ENCODE assay signal across 16 cellular contexts in genomic region chr20:49501917-49502316, GRCh38. TPM values are rescaled to one million over a fixed set of nuclear protein-coding genes. Genes with fewer than 3 reads are reported as not detected.
DNase-seq lines count a peak whose midpoint lies in the region; ATAC-seq, FAIRE-seq and TF ChIP-seq lines count a peak whose summit lies in the region.
"Had no signal": no experiment of that assay in that cellular context is flagged by ENCODE, and none has a peak within 500 bp of the region (broad histone marks: within the 10 kb centered on the region; RNA-seq: fewer than 3 reads in every experiment).

No MANE protein-coding gene starts in this region.

- DNase-seq in Right ventricle myocardium inferior (ENCODE audit: missing footprints) (no peak), left ventricle myocardium inferior (no peak), Panc1 (ENCODE audit: low read depth, low spot score) (no peak), epithelial cell of esophagus (ENCODE audit: low read depth) (peak; percentile 4), urothelium cell line (ENCODE audit: low spot score) (peak; percentile 44), esophagus squamous epithelium (lab: John Stamatoyannopoulos, UW) (no peak), HK-2 (ENCODE audit: unreplicated experiment) (no peak), esophagus muscularis mucosa (ENCODE audit: extremely low spot score) (no peak)
- DNase-seq: activated T-cell treated with anti-CD3 and anti-CD28 coated beads, Interleukin-2, amount 50 U/mL, for 48 hours; natural killer cell; Peyer's patch; WERI-Rb-1 had no signal

- intact Hi-C loops in Right ventricle myocardium inferior (cut with DNase I) (no loop called here), left ventricle myocardium inferior (cut with micrococcal nuclease) (no loop called here), Panc1 (cut with micrococcal nuclease; ENCODE audit: unreplicated experiment) (no loop called here), esophagus squamous epithelium (cut with DNase I) (no loop called here), esophagus muscularis mucosa (cut with DNase I) (no loop called here)

- no peak for TF ChIP-seq EP300 in esophagus muscularis mucosa (IDR thresholded peaks at IDR 0.05)

- TF ChIP-seq POLR2A in esophagus squamous epithelium (IDR thresholded peaks at IDR 0.05), result no peak
- TF ChIP-seq POLR2A in esophagus muscularis mucosa (IDR thresholded peaks at IDR 0.05; ENCODE audit: low read depth), result no peak

- no peaks in the 10 kb centered on the region for H3K36me3 ChIP-seq in left ventricle myocardium inferior
- H3K36me3 ChIP-seq in Panc1 (ENCODE audit: control insufficient read depth, insufficient read depth, low read length), result no peaks in the 10 kb centered on the region
- H3K36me3 ChIP-seq in esophagus squamous epithelium, result peaks cover 0 to 3% (median 0%) of the 10 kb centered on the region in 3 donors
- H3K36me3 ChIP-seq in esophagus muscularis mucosa, result peaks cover 0 to 7% (median under 1%) of the 10 kb centered on the region in 4 donors
- H3K36me3 ChIP-seq: breast epithelium, Peyer's patch, WERI-Rb-1 had no signal

- BruUV-seq in Panc1 (replicated peaks; lab: Mats Ljungman, UMichigan), result no TSS peak

- in situ Hi-C loops in Panc1 (cut with HindIII; ENCODE audit: low pct_unique_long_range_greater_than_20kb, low sequenced_read_pairs), result no loop called here

- 43 to 91% methylated on average over 2 to 3 of the region's 3 CpGs for WGBS in esophagus squamous epithelium, 2 donors
- 60% methylated on average over 3 of the region's 3 CpGs for WGBS in esophagus muscularis mucosa

- ATAC-seq in Right ventricle myocardium inferior, result peak; percentile 39
- peak; percentile 71; the same call in 1 of the 2 replicates for ATAC-seq in Panc1
- ATAC-seq: esophagus mucosa, natural killer cell had no signal

- no peak overlapping the region for H3K27ac ChIP-seq in left ventricle myocardium inferior (replicated peaks)
- no peak overlapping the region for H3K27ac ChIP-seq in Panc1 (ENCODE audit: low read length)
- H3K27ac ChIP-seq in esophagus squamous epithelium, result no peak overlapping the region
- no peak overlapping the region for H3K27ac ChIP-seq in esophagus muscularis mucosa (replicated peaks in 1 of 4)
- H3K27ac ChIP-seq: breast epithelium, Peyer's patch, WERI-Rb-1 had no signal

- POLR2A ChIA-PET in Panc1 (lab: Charles Lee), result interaction anchor here (0.6 kb wide), 1 partner anchor 133 kb away, joined by 12 read pairs; no protein-coding TSS in a partner anchor

- H3K4me1 ChIP-seq in left ventricle myocardium inferior (no peaks in the 10 kb centered on the region), Panc1 (ENCODE audit: control insufficient read depth, insufficient read depth, low read length) (no peaks in the 10 kb centered on the region), esophagus squamous epithelium (no peaks in the 10 kb centered on the region), esophagus muscularis mucosa (peaks cover 0 to 4% (median 2%) of the 10 kb centered on the region in 4 donors)
- H3K4me1 ChIP-seq: breast epithelium, Peyer's patch had no signal

- peaks cover 32% of the 10 kb centered on the region for H3K27me3 ChIP-seq in left ventricle myocardium inferior (ENCODE audit: low read depth)
- H3K27me3 ChIP-seq in Panc1 (ENCODE audit: control insufficient read depth, insufficient read depth, low read length), result no peaks in the 10 kb centered on the region
- peaks cover 0 to 40% (median 0%) of the 10 kb centered on the region in 4 donors for H3K27me3 ChIP-seq in esophagus squamous epithelium
- no peaks in the 10 kb centered on the region for H3K27me3 ChIP-seq in esophagus muscularis mucosa
- H3K27me3 ChIP-seq: Peyer's patch had no signal

- CTCF ChIA-PET in Panc1 (lab: Charles Lee), result interaction anchor here (0.5 kb wide), 1 partner anchor 217 kb away, joined by 3 read pairs; no protein-coding TSS in a partner anchor

- H3K9me3 ChIP-seq in left ventricle myocardium inferior (replicated peaks) (no peaks in the 10 kb centered on the region), Panc1 (ENCODE audit: control insufficient read depth, insufficient read depth, low read depth, low read length) (no peaks in the 10 kb centered on the region), esophagus squamous epithelium (no peaks in the 10 kb centered on the region), esophagus muscularis mucosa (no peaks in the 10 kb centered on the region)
- H3K9me3 ChIP-seq: breast epithelium, Peyer's patch had no signal

- TF ChIP-seq CTCF in left ventricle myocardium inferior (IDR thresholded peaks at IDR 0.05; ENCODE audit: borderline replicate concordance), result no peak
- TF ChIP-seq CTCF in Panc1 (IDR thresholded peaks at IDR 0.05), result no peak
- no peak for TF ChIP-seq CTCF in epithelial cell of esophagus (IDR thresholded peaks at IDR 0.05; ENCODE audit: insufficient read depth, low read depth, low read length, missing control alignments)
- TF ChIP-seq CTCF in esophagus squamous epithelium (IDR thresholded peaks at IDR 0.05), result no peak
- TF ChIP-seq CTCF in esophagus muscularis mucosa (IDR thresholded peaks at IDR 0.05), result no peak

- no peak overlapping the region for H3K4me3 ChIP-seq in left ventricle myocardium inferior
- no peak overlapping the region for H3K4me3 ChIP-seq in Panc1 (ENCODE audit: low read depth in 2 of 2, low read length in 2 of 2)
- no peak overlapping the region for H3K4me3 ChIP-seq in epithelial cell of esophagus (ENCODE audit: low read length)
- H3K4me3 ChIP-seq in esophagus squamous epithelium, result no peak overlapping the region
- no peak overlapping the region for H3K4me3 ChIP-seq in esophagus muscularis mucosa
- H3K4me3 ChIP-seq: breast epithelium, Peyer's patch had no signal

- no peak for FAIRE-seq in urothelium cell line (lab: Jason Lieb, UNC)
- FAIRE-seq: keratinocyte had no signal

RNA-seq across cellular contexts. Expression of gene KCNB1, which starts 19.4 kb away (rescaled TPM):
- 0.81 TPM for total RNA-seq in Right ventricle myocardium inferior
- 0.77 TPM for total RNA-seq in left ventricle myocardium inferior
- total RNA-seq in Panc1 (2021; ENCODE audit: unreplicated experiment), result 11.1 TPM
- 5.8 TPM for polyA plus RNA-seq in Panc1 (2012; ENCODE audit: insufficient read length)
- total RNA-seq in esophagus squamous epithelium, result 1 to 10 TPM in 2 of 4 donors, under 1 TPM in 2; 0.11 to 3.6 (median 1.1) TPM
- 10 to 100 TPM; 32.3 to 55.5 (median 51.9) TPM for total RNA-seq in esophagus muscularis mucosa
- polyA plus RNA-seq: IgD-negative memory B cell, keratinocyte had no signal

Comparison
In these comparisons a context has a peak if more than half of its experiments do, and no peak if none do; other contexts are left out.
1. DNase-seq: peak in epithelial cell of esophagus (single experiment) and urothelium cell line (single experiment); none in Right ventricle myocardium inferior (single experiment), left ventricle myocardium inferior (single experiment), Panc1 (single experiment), esophagus squamous epithelium (single experiment), HK-2 (single experiment) and esophagus muscularis mucosa (single experiment).